8 cellular contexts compared by ENCODE assay signal in the genomic region with DNA sequence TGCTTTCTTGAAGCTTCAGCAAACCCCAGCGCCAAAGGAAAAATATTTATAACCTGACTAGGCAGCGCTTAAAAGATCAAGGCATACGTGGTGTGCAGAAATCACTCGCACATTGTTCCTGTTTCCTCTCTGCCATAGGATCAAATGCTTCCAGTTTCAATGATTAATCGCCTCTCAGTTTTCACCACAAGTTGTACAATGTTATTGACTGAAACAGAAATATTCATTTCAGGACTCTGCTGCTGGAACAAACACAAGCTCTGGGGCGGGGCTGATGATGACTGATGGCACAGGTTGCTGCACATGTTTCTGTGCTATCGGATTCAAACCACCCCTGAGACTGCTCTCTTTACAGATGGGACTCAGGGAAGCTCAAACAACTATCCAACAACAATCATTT.
DNase-seq lines count a peak whose midpoint lies in the region; ATAC-seq lines count a peak whose summit lies in the region.

No MANE protein-coding gene starts in this region.

- H3K4me3 Mint-ChIP-seq in activated CD4-positive, alpha-beta T cell treated with anti-CD3 and anti-CD28 coated beads for 36 hours: no peak overlapping the region
- H3K4me3 Mint-ChIP-seq in activated naive CD4-positive, alpha-beta T cell treated with anti-CD3 and anti-CD28 coated beads for 36 hours: no peak overlapping the region

- POLR2A ChIA-PET in activated CD4-positive, alpha-beta T cell treated with anti-CD3 and anti-CD28 coated beads for 36 hours (lab: Charles Lee): interaction anchor here (1.2 kb wide), 1 partner anchor 25 kb away, joined by 9 read pairs; no protein-coding TSS in a partner anchor

- peak; percentile 90 for DNase-seq in activated CD4-positive, alpha-beta T cell treated with anti-CD3 and anti-CD28 coated beads for 36 hours
- no peak for DNase-seq in activated CD4-positive, alpha-beta T cell treated with anti-CD3 and anti-CD28 coated beads for 4 hours
- DNase-seq in activated naive CD4-positive, alpha-beta T cell treated with anti-CD3 and anti-CD28 coated beads for 36 hours: peak; percentile 94
- peak; percentile 64 to 66 for DNase-seq in stimulated activated CD8-positive, alpha-beta memory T cell treated with anti-CD3 and anti-CD28 coated beads, Interleukin-15, amount 100 ng/mL, for 48 hours (ENCODE audit: low read depth in 2 of 2)
- DNase-seq in AG08395 (ENCODE audit: low spot score) (no peak), DMS53 treated with DMSO at 0.1 percent for 48 hours (lab: John Stamatoyannopoulos, UW; ENCODE audit: unreplicated experiment) (no peak), mesenteric fat pad (ENCODE audit: low spot score) (no peak)

- peaks cover 20% of the 10 kb centered on the region for H3K4me1 Mint-ChIP-seq in activated CD4-positive, alpha-beta T cell treated with anti-CD3 and anti-CD28 coated beads for 36 hours
- H3K4me1 Mint-ChIP-seq in activated naive CD4-positive, alpha-beta T cell treated with anti-CD3 and anti-CD28 coated beads for 36 hours (ENCODE audit: low read depth): peaks cover 20% of the 10 kb centered on the region

- no peaks in the 10 kb centered on the region for H3K36me3 Mint-ChIP-seq in activated CD4-positive, alpha-beta T cell treated with anti-CD3 and anti-CD28 coated beads for 36 hours (ENCODE audit: low read depth)
- H3K36me3 Mint-ChIP-seq in activated naive CD4-positive, alpha-beta T cell treated with anti-CD3 and anti-CD28 coated beads for 36 hours (ENCODE audit: low read depth): no peaks in the 10 kb centered on the region

- no peak overlapping the region for H3K27ac Mint-ChIP-seq in activated CD4-positive, alpha-beta T cell treated with anti-CD3 and anti-CD28 coated beads for 36 hours
- no peak overlapping the region for H3K27ac Mint-ChIP-seq in activated naive CD4-positive, alpha-beta T cell treated with anti-CD3 and anti-CD28 coated beads for 36 hours

- intact Hi-C loops in activated CD4-positive, alpha-beta T cell treated with anti-CD3 and anti-CD28 coated beads for 36 hours (cut with DNase I, micrococcal nuclease): loop anchor here (1.0 to 10.0 kb wide), 6 partner anchors 25 to 918 kb away; no protein-coding TSS in a partner anchor
- intact Hi-C loops in activated naive CD4-positive, alpha-beta T cell treated with anti-CD3 and anti-CD28 coated beads for 36 hours (cut with micrococcal nuclease): loop anchor here (1.0 to 10.0 kb wide), 15 partner anchors 25 to 1736 kb away; a partner anchor contains a TSS

- peak; percentile 97 for ATAC-seq in activated CD4-positive, alpha-beta T cell treated with anti-CD3 and anti-CD28 coated beads for 36 hours
- ATAC-seq in HG03280 (IDR thresholded peaks at IDR 0.05; ENCODE audit: unreplicated experiment): peak; percentile 66

- CTCF ChIA-PET in activated CD4-positive, alpha-beta T cell treated with anti-CD3 and anti-CD28 coated beads for 36 hours (lab: Charles Lee): interaction anchor here (0.6 to 1.9 kb wide), 6 partner anchors 24 to 1104 kb away, joined by 3 to 5 read pairs (median 3); no protein-coding TSS in a partner anchor
- CTCF ChIA-PET in activated naive CD4-positive, alpha-beta T cell treated with anti-CD3 and anti-CD28 coated beads for 36 hours (lab: Charles Lee): interaction anchor here (1.0 to 1.7 kb wide), 4 partner anchors 25 to 137 kb away, joined by 3 to 8 read pairs (median 5); no protein-coding TSS in a partner anchor

- peaks cover 62% of the 10 kb centered on the region for H3K27me3 Mint-ChIP-seq in activated CD4-positive, alpha-beta T cell treated with anti-CD3 and anti-CD28 coated beads for 36 hours
- H3K27me3 Mint-ChIP-seq in activated naive CD4-positive, alpha-beta T cell treated with anti-CD3 and anti-CD28 coated beads for 36 hours (ENCODE audit: low read depth): peaks cover 63% of the 10 kb centered on the region

- H3K9me3 Mint-ChIP-seq in activated CD4-positive, alpha-beta T cell treated with anti-CD3 and anti-CD28 coated beads for 36 hours (ENCODE audit: low read depth): peaks cover 8% of the 10 kb centered on the region
- no peaks in the 10 kb centered on the region for H3K9me3 Mint-ChIP-seq in activated naive CD4-positive, alpha-beta T cell treated with anti-CD3 and anti-CD28 coated beads for 36 hours

Comparison
In these comparisons a context has a peak if more than half of its experiments do, and no peak if none do; other contexts are left out.
1. DNase-seq: peak in activated CD4-positive, alpha-beta T cell treated with anti-CD3 and anti-CD28 coated beads for 36 hours (single experiment), activated naive CD4-positive, alpha-beta T cell treated with anti-CD3 and anti-CD28 coated beads for 36 hours (single experiment) and stimulated activated CD8-positive, alpha-beta memory T cell treated with anti-CD3 and anti-CD28 coated beads, Interleukin-15, amount 100 ng/mL, for 48 hours (2 of 2); none in activated CD4-positive, alpha-beta T cell treated with anti-CD3 and anti-CD28 coated beads for 4 hours (0 of 2), AG08395 (single experiment), DMS53 treated with DMSO at 0.1 percent for 48 hours (single experiment) and mesenteric fat pad (single experiment).